ENCODE assay signal across 19 cellular contexts in genomic region chr12:130444986-130445385, GRCh38.
DNase-seq lines count a peak whose midpoint lies in the region; ATAC-seq and TF ChIP-seq lines count a peak whose summit lies in the region.
"Had no signal": no experiment of that assay in that cellular context is flagged by ENCODE, and none has a peak within 500 bp of the region (broad histone marks: within the 10 kb centered on the region; RNA-seq: fewer than 3 reads in every experiment).

No MANE protein-coding gene starts in this region.

- H3K27ac ChIP-seq in lower lobe of right lung = no peak overlapping the region
- H3K27ac ChIP-seq in aorta (ENCODE audit: low read depth in 1 of 2, low read length in 2 of 2) = no peak overlapping the region
- H3K27ac ChIP-seq: 22Rv1; A549; BLaER1 treated with 17β-estradiol and CSF1 and Interleukin-3, amounts not matched to agents 10 nM and 100 nM; C4-2B had no signal

- ATAC-seq in Right ventricle myocardium superior (ENCODE audit: poor library complexity) (no peak), lower lobe of right lung (no peak), aorta (ENCODE audit: low FRiP score) (no peak), GM21619 (IDR thresholded peaks at IDR 0.05; ENCODE audit: unreplicated experiment) (no peak)
- ATAC-seq: A549; CD8-positive, alpha-beta T cell had no signal

- 81 to 85% methylated on average over 16 of the region's 16 CpGs for WGBS in aorta, 2 donors

- H3K27me3 ChIP-seq in lower lobe of right lung (ENCODE audit: low read depth) (no peaks in the 10 kb centered on the region), aorta (ENCODE audit: control insufficient read depth in 1 of 2, insufficient read depth in 2 of 2, low read length in 1 of 2) (no peaks in the 10 kb centered on the region)
- H3K27me3 ChIP-seq: BLaER1 treated with 17β-estradiol and CSF1 and Interleukin-3, amounts not matched to agents 10 nM and 100 nM had no signal

- H3K4me1 Mint-ChIP-seq in chondrocyte (ENCODE audit: low read depth) = no peaks in the 10 kb centered on the region
- H3K4me1 Mint-ChIP-seq: B cell had no signal

- no peak overlapping the region for H3K27ac Mint-ChIP-seq in chondrocyte (ENCODE audit: unreplicated experiment)
- H3K27ac Mint-ChIP-seq: B cell; CD4-positive, alpha-beta T cell; CD8-positive, alpha-beta T cell had no signal

- DNase-seq in Right ventricle myocardium superior = peak; percentile 20
- DNase-seq in cardiac septum (ENCODE audit: low spot score) = no peak
- DNase-seq in chondrocyte (ENCODE audit: low spot score) = peak; percentile 51
- peak; percentile 19 for DNase-seq in lower lobe of right lung
- peak; percentile 6 to 63 for DNase-seq in aorta
- DNase-seq in NCI-H1105 treated with DMSO at 0.1 percent for 48 hours (lab: John Stamatoyannopoulos, UW) = no peak
- DNase-seq: AML-193; Caco-2; Calu3; CD4-positive, alpha-beta T cell; CD8-positive, alpha-beta T cell; DMS79 treated with DMSO at 0.1 percent for 48 hours; GF-D8 had no signal

- H3K9me3 Mint-ChIP-seq in chondrocyte (ENCODE audit: low read depth) = peaks cover 7% of the 10 kb centered on the region
- H3K9me3 Mint-ChIP-seq: CD4-positive, alpha-beta T cell; CD8-positive, alpha-beta T cell had no signal

- H3K36me3 ChIP-seq in lower lobe of right lung (no peaks in the 10 kb centered on the region), aorta (ENCODE audit: control insufficient read depth in 1 of 2, insufficient read depth in 2 of 2, low read length in 1 of 2) (no peaks in the 10 kb centered on the region)
- H3K36me3 ChIP-seq: BLaER1 treated with 17β-estradiol and CSF1 and Interleukin-3, amounts not matched to agents 10 nM and 100 nM had no signal

- H3K4me3 Mint-ChIP-seq in chondrocyte (ENCODE audit: unreplicated experiment) = no peak overlapping the region
- H3K4me3 Mint-ChIP-seq: B cell; CD4-positive, alpha-beta T cell; CD8-positive, alpha-beta T cell had no signal

- no peaks in the 10 kb centered on the region for H3K27me3 Mint-ChIP-seq in chondrocyte (ENCODE audit: low read depth)
- H3K27me3 Mint-ChIP-seq: B cell; CD4-positive, alpha-beta T cell had no signal

- H3K4me1 ChIP-seq in lower lobe of right lung (no peaks in the 10 kb centered on the region), aorta (ENCODE audit: control insufficient read depth in 1 of 2, insufficient read depth in 2 of 2, low read length in 2 of 2) (no peaks in the 10 kb centered on the region)
- H3K4me1 ChIP-seq: A549; BLaER1 treated with 17β-estradiol and CSF1 and Interleukin-3, amounts not matched to agents 10 nM and 100 nM; Caco-2 had no signal

- TF ChIP-seq CTCF in chondrocyte (IDR thresholded peaks at IDR 0.05) (no peak), lower lobe of right lung (IDR thresholded peaks at IDR 0.05) (no peak)

- no peaks in the 10 kb centered on the region for H3K36me3 Mint-ChIP-seq in chondrocyte (ENCODE audit: low read depth)
- H3K36me3 Mint-ChIP-seq: CD8-positive, alpha-beta T cell had no signal

- H3K9me3 ChIP-seq in lower lobe of right lung (no peaks in the 10 kb centered on the region), aorta (ENCODE audit: control insufficient read depth, low read length) (no peaks in the 10 kb centered on the region)
- H3K9me3 ChIP-seq: A549, Caco-2 had no signal

- H3K4me3 ChIP-seq in lower lobe of right lung (no peak overlapping the region), aorta (ENCODE audit: low read length in 2 of 2) (no peak overlapping the region)
- H3K4me3 ChIP-seq: A549; BLaER1 treated with 17β-estradiol and CSF1 and Interleukin-3, amounts not matched to agents 10 nM and 100 nM had no signal

- intact Hi-C loops in Right ventricle myocardium superior (cut with DNase I) = no loop called here
- intact Hi-C loops in cardiac septum (cut with DNase I) = no loop called here
- intact Hi-C loops in lower lobe of right lung (cut with DNase I) = no loop called here
- intact Hi-C loops in aorta (cut with DNase I) = no loop called here

Comparison
In these comparisons a context has a peak if more than half of its experiments do, and no peak if none do; other contexts are left out.
1. DNase-seq: peak in Right ventricle myocardium superior (single experiment), chondrocyte (single experiment), lower lobe of right lung (single experiment) and aorta (2 of 2); none in cardiac septum (single experiment) and NCI-H1105 treated with DMSO at 0.1 percent for 48 hours (single experiment).